ENCODE assay signal across 8 cellular contexts in genomic region chr14:22536853-22537338, GRCh38. TPM values are rescaled to one million over a fixed set of nuclear protein-coding genes. Genes with fewer than 3 reads are reported as not detected.
A peak's percentile ranks its signal among the peaks of the same experiment; 100 is the strongest.
DNase-seq lines count a peak whose midpoint lies in the region; ATAC-seq, FAIRE-seq and TF ChIP-seq lines count a peak whose summit lies in the region.

No MANE protein-coding gene starts in this region.

- H3K27me3 ChIP-seq in RWPE2 (ENCODE audit: insufficient read depth, poor library complexity, severe bottlenecking) (no peaks in the 10 kb centered on the region), right cardiac atrium (ENCODE audit: control insufficient read depth, insufficient read depth) (no peaks in the 10 kb centered on the region)

- DNase-seq in RWPE2 (ENCODE audit: low spot score) (peak; percentile 98), right cardiac atrium (peak in 2 of 3 donors; percentile 62 to 73), D721Med (ENCODE audit: insufficient read length, low spot score) (no peak), globus pallidus (ENCODE audit: low spot score) (no peak)
- DNase-seq in activated naive CD4-positive, alpha-beta T cell treated with anti-CD3 and anti-CD28 coated beads, Interleukin-2, amount 50 U/mL, for 16 hours: peak; percentile 90
- peak; percentile 87 to 91 for DNase-seq in stimulated activated CD4-positive, alpha-beta T cell treated with anti-CD3 and anti-CD28 coated beads, Interleukin-15, amount 100 ng/mL, for 48 hours (ENCODE audit: low read depth in 2 of 2)

- no peak for FAIRE-seq in D721Med (lab: Jason Lieb, UNC)

- intact Hi-C loops in right cardiac atrium (cut with DNase I): no loop called here

- H3K4me1 ChIP-seq in RWPE2 (ENCODE audit: insufficient read depth, poor library complexity, severe bottlenecking) (peaks cover 25% of the 10 kb centered on the region), right cardiac atrium (ENCODE audit: control insufficient read depth, insufficient read depth, low read length) (peaks cover 9% of the 10 kb centered on the region)

- H3K4me3 ChIP-seq in RWPE2 (ENCODE audit: severe bottlenecking): no peak overlapping the region
- H3K4me3 ChIP-seq in right cardiac atrium (ENCODE audit: low read length): no peak overlapping the region

- H3K27ac ChIP-seq in RWPE2 (ENCODE audit: poor library complexity, severe bottlenecking) (peak overlapping the region; percentile 56), right cardiac atrium (ENCODE audit: low read length) (no peak overlapping the region)

- 43% methylated on average over 6 of the region's 6 CpGs for WGBS in right cardiac atrium

- no peaks in the 10 kb centered on the region for H3K36me3 ChIP-seq in RWPE2 (ENCODE audit: low read depth)

- peak; percentile 85 for ATAC-seq in GM18858 (IDR thresholded peaks at IDR 0.05; ENCODE audit: unreplicated experiment)
- peak; percentile 85 for ATAC-seq in HG02981 (IDR thresholded peaks at IDR 0.05; ENCODE audit: unreplicated experiment)
- ATAC-seq in RWPE2 (ENCODE audit: low read depth): peak; percentile 100
- ATAC-seq in right cardiac atrium: peak; percentile 87 to 97

- H3K9me3 ChIP-seq in RWPE2 (ENCODE audit: severe bottlenecking) (no peaks in the 10 kb centered on the region), right cardiac atrium (ENCODE audit: control insufficient read depth, low read length) (no peaks in the 10 kb centered on the region)

- no peak for TF ChIP-seq CTCF in RWPE2 (IDR thresholded peaks at IDR 0.05; ENCODE audit: poor library complexity, severe bottlenecking)
- TF ChIP-seq CTCF in D721Med (IDR thresholded peaks at IDR 0.05; ENCODE audit: insufficient read depth, missing control alignments): no peak

RNA-seq across cellular contexts. Expression of gene DAD1, which starts 52.1 kb away (rescaled TPM):
- total RNA-seq in right cardiac atrium: 100 to 1,000 TPM; 122 to 168 (median 158) TPM
- 220 TPM for polyA plus RNA-seq in right cardiac atrium

Comparison
In these comparisons a context has a peak if more than half of its experiments do, and no peak if none do; other contexts are left out.
1. DNase-seq: peak in RWPE2 (single experiment), activated naive CD4-positive, alpha-beta T cell treated with anti-CD3 and anti-CD28 coated beads, Interleukin-2, amount 50 U/mL, for 16 hours (single experiment), right cardiac atrium (2 of 3) and stimulated activated CD4-positive, alpha-beta T cell treated with anti-CD3 and anti-CD28 coated beads, Interleukin-15, amount 100 ng/mL, for 48 hours (2 of 2); none in D721Med (single experiment) and globus pallidus (single experiment).
2. Peak in every context shown above with its lines, with median percentiles within 50 percentile points of each other: ATAC-seq.